15 cellular contexts compared by ENCODE assay signal in the genomic region with DNA sequence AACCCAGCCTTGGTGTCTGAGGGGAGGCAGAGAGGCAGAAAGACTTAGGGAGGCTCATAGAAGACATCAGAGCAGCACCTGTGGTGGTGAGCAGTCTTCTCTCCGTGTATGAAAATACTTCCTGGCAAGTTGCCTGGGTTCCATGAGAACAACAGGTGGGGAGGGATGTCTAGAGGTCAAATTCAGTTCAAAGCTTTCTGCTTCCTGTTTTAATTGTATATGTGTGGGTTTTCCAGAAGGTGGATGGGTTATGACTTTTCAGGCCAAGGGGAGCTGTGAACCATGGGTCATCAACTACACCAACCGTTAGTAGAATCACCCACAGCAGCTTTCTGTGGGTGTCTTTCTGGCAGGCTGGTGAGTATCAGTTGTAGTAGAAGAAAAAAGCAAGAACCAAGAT. TPM values are rescaled to one million over a fixed set of nuclear protein-coding genes. Genes with fewer than 3 reads are reported as not detected.
DNase-seq lines count a peak whose midpoint lies in the region; ATAC-seq, FAIRE-seq and TF ChIP-seq lines count a peak whose summit lies in the region.
"Had no signal": no experiment of that assay in that cellular context is flagged by ENCODE, and none has a peak within 500 bp of the region (broad histone marks: within the 10 kb centered on the region; RNA-seq: fewer than 3 reads in every experiment).

No MANE protein-coding gene starts in this region.

- peak; percentile 69 for DNase-seq in GM12864 (ENCODE audit: low read depth)
- DNase-seq in NCI-H69 (lab: John Stamatoyannopoulos, UW) = peak; percentile 13
- no peak for DNase-seq in CD4-positive, alpha-beta T cell
- DNase-seq in SHP77 treated with DMSO at 0.1 percent for 48 hours (lab: John Stamatoyannopoulos, UW) = no peak
- no peak for DNase-seq in kidney
- DNase-seq: heart right ventricle, NCI-H748 treated with DMSO at 0.1 percent for 48 hours, upper lobe of right lung had no signal

- no peak overlapping the region for H3K4me3 Mint-ChIP-seq in CD4-positive, alpha-beta T cell
- H3K4me3 Mint-ChIP-seq: mesothelial cell of epicardium had no signal

- H3K9me3 ChIP-seq in CD4-positive, alpha-beta T cell (ENCODE audit: control insufficient read depth, low read length) = no peaks in the 10 kb centered on the region
- H3K9me3 ChIP-seq in kidney (ENCODE audit: control insufficient read depth in 1 of 2, low read length in 2 of 2) = no peaks in the 10 kb centered on the region
- H3K9me3 ChIP-seq: heart right ventricle, upper lobe of right lung had no signal

- peak; percentile 46 for ATAC-seq in GM19452 (IDR thresholded peaks at IDR 0.05; ENCODE audit: unreplicated experiment)
- ATAC-seq in HG03039 (IDR thresholded peaks at IDR 0.05; ENCODE audit: unreplicated experiment) = peak; percentile 44
- ATAC-seq in CD4-positive, alpha-beta T cell (ENCODE audit: poor library complexity) = no peak
- ATAC-seq in HG03196 (IDR thresholded peaks at IDR 0.05; ENCODE audit: unreplicated experiment) = no peak
- ATAC-seq: heart right ventricle, upper lobe of right lung had no signal

- no peaks in the 10 kb centered on the region for H3K4me1 ChIP-seq in kidney (ENCODE audit: control insufficient read depth in 1 of 2, insufficient read depth in 1 of 2, low read depth in 1 of 2, low read length in 2 of 2)
- H3K4me1 ChIP-seq: heart right ventricle, upper lobe of right lung had no signal

- CTCF ChIA-PET in CD4-positive, alpha-beta T cell (lab: Charles Lee) = no interaction called here

- H3K36me3 Mint-ChIP-seq in CD4-positive, alpha-beta T cell (ENCODE audit: low read depth) = no peaks in the 10 kb centered on the region
- H3K36me3 Mint-ChIP-seq: mesothelial cell of epicardium had no signal

- H3K9ac ChIP-seq in kidney (ENCODE audit: low read length in 2 of 2) = no peak overlapping the region

- TF ChIP-seq CTCF in GM12864 (IDR thresholded peaks at IDR 0.05; ENCODE audit: low read depth, low read length, missing control alignments) (no peak), kidney (IDR thresholded peaks at IDR 0.05; ENCODE audit: borderline replicate concordance, extremely low read depth, insufficient read depth) (no peak)
- TF ChIP-seq CTCF in CD4-positive, alpha-beta T cell (IDR thresholded peaks at IDR 0.05) = no peak

- no peak for FAIRE-seq in kidney (lab: Jason Lieb, UNC)

- intact Hi-C loops in CD4-positive, alpha-beta T cell (cut with DNase I, micrococcal nuclease) = no loop called here
- intact Hi-C loops in kidney (cut with DNase I) = no loop called here

- no peaks in the 10 kb centered on the region for H3K36me3 ChIP-seq in kidney (ENCODE audit: control insufficient read depth in 1 of 2, insufficient read depth in 2 of 2, low read length in 2 of 2)
- H3K36me3 ChIP-seq: heart right ventricle, upper lobe of right lung had no signal

- POLR2A ChIA-PET in CD4-positive, alpha-beta T cell (lab: Charles Lee) = no interaction called here

- H3K27ac Mint-ChIP-seq in CD4-positive, alpha-beta T cell = no peak overlapping the region
- H3K27ac Mint-ChIP-seq: mesothelial cell of epicardium had no signal

- H3K27ac ChIP-seq in CD4-positive, alpha-beta T cell (ENCODE audit: low read depth, low read length) = no peak overlapping the region
- no peak overlapping the region for H3K27ac ChIP-seq in kidney (ENCODE audit: low read depth in 2 of 2, low read length in 2 of 2)
- H3K27ac ChIP-seq: heart right ventricle, upper lobe of right lung had no signal

- H3K27me3 ChIP-seq in CD4-positive, alpha-beta T cell (ENCODE audit: control insufficient read depth, insufficient read depth, low read length) = no peaks in the 10 kb centered on the region
- H3K27me3 ChIP-seq: heart right ventricle, upper lobe of right lung had no signal

- peaks cover 14% of the 10 kb centered on the region for H3K27me3 Mint-ChIP-seq in CD4-positive, alpha-beta T cell

- no peaks in the 10 kb centered on the region for H3K4me1 Mint-ChIP-seq in CD4-positive, alpha-beta T cell (ENCODE audit: low read depth)
- H3K4me1 Mint-ChIP-seq: mesothelial cell of epicardium had no signal

- no peak overlapping the region for H3K4me3 ChIP-seq in GM12864 (ENCODE audit: low read depth, low read length)
- H3K4me3 ChIP-seq in kidney (ENCODE audit: low read length in 2 of 2) = no peak overlapping the region
- H3K4me3 ChIP-seq: heart right ventricle, upper lobe of right lung had no signal

- no peaks in the 10 kb centered on the region for H3K9me3 Mint-ChIP-seq in CD4-positive, alpha-beta T cell
- H3K9me3 Mint-ChIP-seq: mesothelial cell of epicardium had no signal

RNA-seq across cellular contexts. Expression of a gene that starts 4.1 kb away (rescaled TPM):
- under 1 TPM; 0.11 to 0.20 TPM for total RNA-seq in CD4-positive, alpha-beta T cell
- 2.5 TPM for total RNA-seq in kidney
- polyA plus RNA-seq in kidney (ENCODE audit: insufficient read depth, low read depth, low replicate concordance) = not detected
- total RNA-seq: M059J, mesothelial cell of epicardium, renal cortical epithelial cell had no signal
- polyA plus RNA-seq: BJ had no signal

RNA-seq across cellular contexts. Expression of a gene that starts 38.9 kb away (rescaled TPM):
- total RNA-seq in CD4-positive, alpha-beta T cell = under 1 TPM; 0.60 to 0.98 TPM
- 5.7 TPM for total RNA-seq in kidney
- polyA plus RNA-seq in kidney (ENCODE audit: insufficient read depth, low read depth, low replicate concordance) = not detected
- total RNA-seq: M059J, mesothelial cell of epicardium, renal cortical epithelial cell had no signal
- polyA plus RNA-seq: BJ had no signal

Comparison
In these comparisons a context has a peak if more than half of its experiments do, and no peak if none do; other contexts are left out.
1. DNase-seq: peak in GM12864 (single experiment) and NCI-H69 (single experiment); none in CD4-positive, alpha-beta T cell (0 of 10), SHP77 treated with DMSO at 0.1 percent for 48 hours (single experiment) and kidney (single experiment).
2. ATAC-seq: peak in GM19452 (single experiment) and HG03039 (single experiment); none in CD4-positive, alpha-beta T cell (single experiment) and HG03196 (single experiment).